In the genomic region with DNA sequence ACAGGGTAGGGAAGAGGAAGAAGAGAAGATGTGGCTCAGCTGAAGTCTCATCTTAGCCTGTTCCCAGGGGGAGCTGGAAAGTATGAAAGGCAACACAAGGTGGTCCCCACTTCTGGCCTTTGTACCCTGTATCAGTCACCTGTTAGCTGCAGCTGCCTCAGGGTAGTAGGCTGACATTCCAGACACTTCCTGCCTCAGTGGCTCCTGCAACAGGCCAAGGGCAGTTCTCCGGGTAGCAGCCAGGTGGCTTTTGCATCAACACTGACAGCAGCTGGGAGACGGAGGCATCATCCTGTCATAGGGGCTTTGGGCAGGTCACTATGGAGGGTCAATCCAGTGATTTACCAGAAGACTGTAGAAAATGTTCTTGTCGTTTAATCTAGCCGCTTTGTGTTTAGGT, we compare ENCODE assay signal across 1 cellular context.
TF ChIP-seq lines count a peak whose summit lies in the region.

No MANE protein-coding gene starts in this region.

TF ChIP-seq in neural cell, 6 proteins besides CTCF, POLR2A, EP300 and RAD21 (continued from another document):
- TF ChIP-seq, protein P1, sequence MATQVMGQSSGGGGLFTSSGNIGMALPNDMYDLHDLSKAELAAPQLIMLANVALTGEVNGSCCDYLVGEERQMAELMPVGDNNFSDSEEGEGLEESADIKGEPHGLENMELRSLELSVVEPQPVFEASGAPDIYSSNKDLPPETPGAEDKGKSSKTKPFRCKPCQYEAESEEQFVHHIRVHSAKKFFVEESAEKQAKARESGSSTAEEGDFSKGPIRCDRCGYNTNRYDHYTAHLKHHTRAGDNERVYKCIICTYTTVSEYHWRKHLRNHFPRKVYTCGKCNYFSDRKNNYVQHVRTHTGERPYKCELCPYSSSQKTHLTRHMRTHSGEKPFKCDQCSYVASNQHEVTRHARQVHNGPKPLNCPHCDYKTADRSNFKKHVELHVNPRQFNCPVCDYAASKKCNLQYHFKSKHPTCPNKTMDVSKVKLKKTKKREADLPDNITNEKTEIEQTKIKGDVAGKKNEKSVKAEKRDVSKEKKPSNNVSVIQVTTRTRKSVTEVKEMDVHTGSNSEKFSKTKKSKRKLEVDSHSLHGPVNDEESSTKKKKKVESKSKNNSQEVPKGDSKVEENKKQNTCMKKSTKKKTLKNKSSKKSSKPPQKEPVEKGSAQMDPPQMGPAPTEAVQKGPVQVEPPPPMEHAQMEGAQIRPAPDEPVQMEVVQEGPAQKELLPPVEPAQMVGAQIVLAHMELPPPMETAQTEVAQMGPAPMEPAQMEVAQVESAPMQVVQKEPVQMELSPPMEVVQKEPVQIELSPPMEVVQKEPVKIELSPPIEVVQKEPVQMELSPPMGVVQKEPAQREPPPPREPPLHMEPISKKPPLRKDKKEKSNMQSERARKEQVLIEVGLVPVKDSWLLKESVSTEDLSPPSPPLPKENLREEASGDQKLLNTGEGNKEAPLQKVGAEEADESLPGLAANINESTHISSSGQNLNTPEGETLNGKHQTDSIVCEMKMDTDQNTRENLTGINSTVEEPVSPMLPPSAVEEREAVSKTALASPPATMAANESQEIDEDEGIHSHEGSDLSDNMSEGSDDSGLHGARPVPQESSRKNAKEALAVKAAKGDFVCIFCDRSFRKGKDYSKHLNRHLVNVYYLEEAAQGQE (IDR thresholded peaks at IDR 0.05; ENCODE audit: borderline replicate concordance), result no peak
TF ChIP-seq in neural cell: peak in this region for 0.
